In the genomic region with DNA sequence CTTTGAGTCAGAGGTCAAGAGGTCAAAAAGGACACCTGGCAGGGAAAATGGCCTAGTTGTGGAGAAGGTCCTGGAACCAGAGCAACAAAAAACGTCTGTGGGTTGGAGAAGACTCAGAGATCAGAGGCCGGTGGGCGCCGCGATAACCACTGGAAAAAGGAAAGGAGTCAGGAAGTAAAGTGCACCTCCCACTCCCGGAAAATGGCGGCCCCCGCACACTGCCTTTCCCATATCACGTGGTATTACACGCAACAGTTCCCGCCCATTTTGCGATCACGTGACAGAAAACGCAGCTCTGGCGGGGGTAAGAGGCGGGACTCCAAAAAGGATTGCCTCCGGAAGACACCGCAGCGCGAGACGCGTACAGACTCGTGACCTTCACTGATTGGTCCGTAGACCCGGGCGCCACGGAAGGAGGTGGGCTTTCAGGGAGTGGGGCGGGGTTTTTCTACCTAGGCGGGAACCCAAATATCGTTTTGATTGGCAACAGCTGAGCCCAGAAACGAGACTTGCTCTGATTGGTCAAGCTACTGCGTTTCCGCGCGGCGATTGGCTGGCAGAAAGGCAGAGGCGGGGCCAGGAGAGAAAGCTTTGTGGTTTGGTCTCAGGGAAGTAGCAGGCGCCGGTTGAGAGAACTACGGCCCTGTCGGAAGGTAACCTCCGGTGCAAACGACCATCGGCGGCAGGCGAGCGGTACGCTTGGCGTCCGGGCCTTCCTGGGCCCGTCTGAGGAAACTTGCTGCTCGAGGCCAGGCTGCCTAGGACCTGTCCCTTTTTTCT, we compare ENCODE assay signal across 1 cellular context.
TF ChIP-seq lines count a peak whose summit lies in the region.

A gene with protein sequence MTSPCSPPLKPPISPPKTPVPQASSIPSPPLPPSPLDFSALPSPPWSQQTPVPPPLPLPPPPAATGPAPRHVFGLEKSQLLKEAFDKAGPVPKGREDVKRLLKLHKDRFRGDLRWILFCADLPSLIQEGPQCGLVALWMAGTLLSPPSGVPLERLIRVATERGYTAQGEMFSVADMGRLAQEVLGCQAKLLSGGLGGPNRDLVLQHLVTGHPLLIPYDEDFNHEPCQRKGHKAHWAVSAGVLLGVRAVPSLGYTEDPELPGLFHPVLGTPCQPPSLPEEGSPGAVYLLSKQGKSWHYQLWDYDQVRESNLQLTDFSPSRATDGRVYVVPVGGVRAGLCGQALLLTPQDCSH (minus strand): TSS at position 193 of the 780 bp plus-strand sequence. CDS start 674 bp downstream, outside the sequence.

TF ChIP-seq in K562, 482 proteins besides CTCF, POLR2A, EP300 and RAD21 (continued from another document and continues in another):
- TF ChIP-seq ILK (tag; IDR thresholded peaks at IDR 0.05; ENCODE audit: borderline replicate concordance, low read depth) (no peak), ZNF263 (CRISPR knock-in tag; IDR thresholded peaks at IDR 0.05; ENCODE audit: borderline replicate concordance) (no peak), JUND (IDR thresholded peaks at IDR 0.05; ENCODE audit: borderline replicate concordance, low read depth, low read length) (peak; percentile 3; the same call in 1 of the 2 replicates), JUND (tag; IDR thresholded peaks at IDR 0.05; ENCODE audit: borderline replicate concordance, low read depth, low read length) (peak; percentile 54; the same call in 1 of the 3 replicates), ZNF407 (IDR thresholded peaks at IDR 0.05; ENCODE audit: low read depth) (no peak), SUPT5H (IDR thresholded peaks at IDR 0.05) (peak; percentile 68), ZBTB40 (IDR thresholded peaks at IDR 0.05) (peak; percentile 72), ZBTB40 (CRISPR knock-in tag; IDR thresholded peaks at IDR 0.05) (no peak), CBFA2T3 (IDR thresholded peaks at IDR 0.05) (peak; percentile 52), HDAC6 (IDR thresholded peaks at IDR 0.05; ENCODE audit: low read depth, low read length) (no peak), ZSCAN29 (IDR thresholded peaks at IDR 0.05) (no peak), ZNF146 (CRISPR knock-in tag; IDR thresholded peaks at IDR 0.05; ENCODE audit: unreplicated experiment) (no peak), TEAD4 (IDR thresholded peaks at IDR 0.05; ENCODE audit: low read length) (peak; percentile 46), TEAD4 (CRISPR knock-in tag; IDR thresholded peaks at IDR 0.05; ENCODE audit: borderline replicate concordance) (no peak), NR1H2 (CRISPR knock-in tag; IDR thresholded peaks at IDR 0.05) (no peak), UBTF (IDR thresholded peaks at IDR 0.05; ENCODE audit: borderline replicate concordance in 1 of 2, low read depth in 2 of 2, low read length in 2 of 2) (no peak)
- TF ChIP-seq, protein P1, sequence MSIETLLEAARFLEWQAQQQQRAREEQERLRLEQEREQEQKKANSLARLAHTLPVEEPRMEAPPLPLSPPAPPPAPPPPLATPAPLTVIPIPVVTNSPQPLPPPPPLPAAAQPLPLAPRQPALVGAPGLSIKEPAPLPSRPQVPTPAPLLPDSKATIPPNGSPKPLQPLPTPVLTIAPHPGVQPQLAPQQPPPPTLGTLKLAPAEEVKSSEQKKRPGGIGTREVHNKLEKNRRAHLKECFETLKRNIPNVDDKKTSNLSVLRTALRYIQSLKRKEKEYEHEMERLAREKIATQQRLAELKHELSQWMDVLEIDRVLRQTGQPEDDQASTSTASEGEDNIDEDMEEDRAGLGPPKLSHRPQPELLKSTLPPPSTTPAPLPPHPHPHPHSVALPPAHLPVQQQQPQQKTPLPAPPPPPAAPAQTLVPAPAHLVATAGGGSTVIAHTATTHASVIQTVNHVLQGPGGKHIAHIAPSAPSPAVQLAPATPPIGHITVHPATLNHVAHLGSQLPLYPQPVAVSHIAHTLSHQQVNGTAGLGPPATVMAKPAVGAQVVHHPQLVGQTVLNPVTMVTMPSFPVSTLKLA (conservative IDR thresholded peaks at IDR 0.05), result peak; percentile 89 to 91
- TF ChIP-seq, protein P2, sequence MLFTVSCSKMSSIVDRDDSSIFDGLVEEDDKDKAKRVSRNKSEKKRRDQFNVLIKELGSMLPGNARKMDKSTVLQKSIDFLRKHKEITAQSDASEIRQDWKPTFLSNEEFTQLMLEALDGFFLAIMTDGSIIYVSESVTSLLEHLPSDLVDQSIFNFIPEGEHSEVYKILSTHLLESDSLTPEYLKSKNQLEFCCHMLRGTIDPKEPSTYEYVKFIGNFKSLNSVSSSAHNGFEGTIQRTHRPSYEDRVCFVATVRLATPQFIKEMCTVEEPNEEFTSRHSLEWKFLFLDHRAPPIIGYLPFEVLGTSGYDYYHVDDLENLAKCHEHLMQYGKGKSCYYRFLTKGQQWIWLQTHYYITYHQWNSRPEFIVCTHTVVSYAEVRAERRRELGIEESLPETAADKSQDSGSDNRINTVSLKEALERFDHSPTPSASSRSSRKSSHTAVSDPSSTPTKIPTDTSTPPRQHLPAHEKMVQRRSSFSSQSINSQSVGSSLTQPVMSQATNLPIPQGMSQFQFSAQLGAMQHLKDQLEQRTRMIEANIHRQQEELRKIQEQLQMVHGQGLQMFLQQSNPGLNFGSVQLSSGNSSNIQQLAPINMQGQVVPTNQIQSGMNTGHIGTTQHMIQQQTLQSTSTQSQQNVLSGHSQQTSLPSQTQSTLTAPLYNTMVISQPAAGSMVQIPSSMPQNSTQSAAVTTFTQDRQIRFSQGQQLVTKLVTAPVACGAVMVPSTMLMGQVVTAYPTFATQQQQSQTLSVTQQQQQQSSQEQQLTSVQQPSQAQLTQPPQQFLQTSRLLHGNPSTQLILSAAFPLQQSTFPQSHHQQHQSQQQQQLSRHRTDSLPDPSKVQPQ (CRISPR knock-in tag; IDR thresholded peaks at IDR 0.05; ENCODE audit: borderline replicate concordance), result peak; percentile 75; the same call in 1 of the 2 replicates
